Comparison of ENCODE assay signal across 21 cellular contexts in genomic region chr6:148037496-148037895, GRCh38.
A peak's percentile ranks its signal among the peaks of the same experiment; 100 is the strongest.
DNase-seq lines count a peak whose midpoint lies in the region; ATAC-seq and TF ChIP-seq lines count a peak whose summit lies in the region.
"Had no signal": no experiment of that assay in that cellular context is flagged by ENCODE, and none has a peak within 500 bp of the region (broad histone marks: within the 10 kb centered on the region; RNA-seq: fewer than 3 reads in every experiment).

No MANE protein-coding gene starts in this region.

- H3K36me3 ChIP-seq in SK-N-SH (replicated peaks in 1 of 2; ENCODE audit: control insufficient read depth in 1 of 2, insufficient read depth in 2 of 2, low read length in 1 of 2) (no peaks in the 10 kb centered on the region), endocrine pancreas (ENCODE audit: control insufficient read depth, insufficient read depth, low read length) (no peaks in the 10 kb centered on the region)
- H3K36me3 ChIP-seq: BLaER1 treated with 17β-estradiol and CSF1 and Interleukin-3, amounts not matched to agents 10 nM and 100 nM; heart right ventricle had no signal

- ATAC-seq in SK-N-SH treated with all-trans-retinoic acid at 6 μM for 48 hours (no peak), HG02885 (IDR thresholded peaks at IDR 0.05; ENCODE audit: poor library complexity, unreplicated experiment) (no peak)
- ATAC-seq: effector memory CD8-positive, alpha-beta T cell; heart right ventricle; left ventricle myocardium superior had no signal

- H3K9me2 ChIP-seq in SK-N-SH, result no peaks in the 10 kb centered on the region

- no peak for TF ChIP-seq CTCF in SK-N-SH (IDR thresholded peaks at IDR 0.05)

- no peak for TF ChIP-seq EP300 in SK-N-SH (IDR thresholded peaks at IDR 0.05; ENCODE audit: borderline replicate concordance in 1 of 2, low read depth in 1 of 2, low read length in 1 of 2)

- no peak overlapping the region for H3K4me3 ChIP-seq in SK-N-SH (ENCODE audit: low read depth in 2 of 2, low read length in 1 of 2)
- H3K4me3 ChIP-seq in endocrine pancreas (ENCODE audit: control insufficient read depth, insufficient read depth, low read length), result peak overlapping the region; percentile 44
- H3K4me3 ChIP-seq: BLaER1 treated with 17β-estradiol and CSF1 and Interleukin-3, amounts not matched to agents 10 nM and 100 nM; heart right ventricle had no signal

- WGBS in SK-N-SH (ENCODE audit: low lambda C conversion rate), result 3% methylated on average over 3 of the region's 3 CpGs

- H3K9ac ChIP-seq in SK-N-SH (no peak overlapping the region), endocrine pancreas (ENCODE audit: control insufficient read depth, insufficient read depth, low read length) (no peak overlapping the region)
- H3K9ac ChIP-seq: BLaER1 treated with 17β-estradiol and CSF1 and Interleukin-3, amounts not matched to agents 10 nM and 100 nM had no signal

- H2AFZ ChIP-seq in SK-N-SH (ENCODE audit: low read depth), result no peak overlapping the region

- DNase-seq in SK-N-SH (no peak), NCI-H69 (lab: John Stamatoyannopoulos, UW) (peak; percentile 17), stromal cell of bone marrow (ENCODE audit: low read depth) (peak; percentile 5), HK-2 (ENCODE audit: unreplicated experiment) (no peak), NOMO-1 treated with DMSO at 0.1 percent for 48 hours (lab: John Stamatoyannopoulos, UW; ENCODE audit: unreplicated experiment) (no peak)
- DNase-seq: activated CD4-positive, CD25-positive, alpha-beta regulatory T cell treated with anti-CD3 and anti-CD28 coated beads, Interleukin-2, amount 50 U/mL, for 72 hours; activated naive CD4-positive, alpha-beta T cell treated with anti-CD3 and anti-CD28 coated beads, Interleukin-2, amount 10 ng/mL, durations not matched to agents 7 days and 5 days; activated T-cell treated with anti-CD3 and anti-CD28 coated beads, Interleukin-2, amount 50 U/mL, for 24 hours; aorta; effector memory CD8-positive, alpha-beta T cell; GOT3; heart right ventricle; left ventricle myocardium superior; NCI-H1436 treated with DMSO at 0.1 percent for 48 hours; NCI-H2227 treated with DMSO at 0.1 percent for 48 hours; stimulated activated naive CD4-positive, alpha-beta T cell; SW 1271 had no signal

- H3K27ac ChIP-seq in SK-N-SH (ENCODE audit: low read depth in 2 of 2, low read length in 1 of 2), result no peak overlapping the region
- H3K27ac ChIP-seq: BLaER1 treated with 17β-estradiol and CSF1 and Interleukin-3, amounts not matched to agents 10 nM and 100 nM; heart right ventricle had no signal

- TF ChIP-seq RAD21 in SK-N-SH (IDR thresholded peaks at IDR 0.05; ENCODE audit: low read length), result no peak

- H3K79me2 ChIP-seq in SK-N-SH (ENCODE audit: insufficient read depth), result no peaks in the 10 kb centered on the region

- H4K20me1 ChIP-seq in SK-N-SH (ENCODE audit: insufficient read depth), result no peaks in the 10 kb centered on the region
- H4K20me1 ChIP-seq: BLaER1 treated with 17β-estradiol and CSF1 and Interleukin-3, amounts not matched to agents 10 nM and 100 nM had no signal

- H3K4me1 ChIP-seq in SK-N-SH (ENCODE audit: control insufficient read depth in 1 of 2, insufficient read depth in 2 of 2, low read depth in 1 of 2, low read length in 1 of 2), result no peaks in the 10 kb centered on the region
- H3K4me1 ChIP-seq in endocrine pancreas (ENCODE audit: control insufficient read depth, insufficient read depth, low read length), result peaks cover 6% of the 10 kb centered on the region
- H3K4me1 ChIP-seq: BLaER1 treated with 17β-estradiol and CSF1 and Interleukin-3, amounts not matched to agents 10 nM and 100 nM had no signal

- POLR2A ChIA-PET in SK-N-SH (lab: Yijun Ruan, JAX), result no interaction called here

- CTCF ChIA-PET in SK-N-SH (lab: Yijun Ruan, JAX), result no interaction called here

- H3K27me3 ChIP-seq in SK-N-SH (ENCODE audit: insufficient read depth) (peaks cover 6% of the 10 kb centered on the region; the same call in 1 of the 2 replicates), endocrine pancreas (ENCODE audit: control insufficient read depth, insufficient read depth, low read length) (no peaks in the 10 kb centered on the region)
- H3K27me3 ChIP-seq: BLaER1 treated with 17β-estradiol and CSF1 and Interleukin-3, amounts not matched to agents 10 nM and 100 nM; heart right ventricle had no signal

- 0 out of 2 replicates have a peak overlapping the region, but pooled peaks have one; percentile 19 for H3K4me2 ChIP-seq in SK-N-SH
- H3K4me2 ChIP-seq: BLaER1 treated with 17β-estradiol and CSF1 and Interleukin-3, amounts not matched to agents 10 nM and 100 nM had no signal

- H3F3A ChIP-seq in SK-N-SH (replicated peaks; ENCODE audit: insufficient read depth), result no peaks in the 10 kb centered on the region

- H3K9me3 ChIP-seq in SK-N-SH, result no peaks in the 10 kb centered on the region
- H3K9me3 ChIP-seq in endocrine pancreas (ENCODE audit: control insufficient read depth, low read length), result no peaks in the 10 kb centered on the region
- H3K9me3 ChIP-seq: BLaER1 treated with 17β-estradiol and CSF1 and Interleukin-3, amounts not matched to agents 10 nM and 100 nM; heart right ventricle had no signal

TF ChIP-seq in SK-N-SH, 30 proteins besides CTCF, POLR2A, EP300 and RAD21 (continues in another document):
- no peak for TF ChIP-seq TCF12 (IDR thresholded peaks at IDR 0.05)
- TF ChIP-seq RXRA (IDR thresholded peaks at IDR 0.05; ENCODE audit: borderline replicate concordance, low read depth), result no peak
- no peak for TF ChIP-seq TEAD4 (IDR thresholded peaks at IDR 0.05; ENCODE audit: borderline replicate concordance, insufficient read depth)
- TF ChIP-seq, protein P1, sequence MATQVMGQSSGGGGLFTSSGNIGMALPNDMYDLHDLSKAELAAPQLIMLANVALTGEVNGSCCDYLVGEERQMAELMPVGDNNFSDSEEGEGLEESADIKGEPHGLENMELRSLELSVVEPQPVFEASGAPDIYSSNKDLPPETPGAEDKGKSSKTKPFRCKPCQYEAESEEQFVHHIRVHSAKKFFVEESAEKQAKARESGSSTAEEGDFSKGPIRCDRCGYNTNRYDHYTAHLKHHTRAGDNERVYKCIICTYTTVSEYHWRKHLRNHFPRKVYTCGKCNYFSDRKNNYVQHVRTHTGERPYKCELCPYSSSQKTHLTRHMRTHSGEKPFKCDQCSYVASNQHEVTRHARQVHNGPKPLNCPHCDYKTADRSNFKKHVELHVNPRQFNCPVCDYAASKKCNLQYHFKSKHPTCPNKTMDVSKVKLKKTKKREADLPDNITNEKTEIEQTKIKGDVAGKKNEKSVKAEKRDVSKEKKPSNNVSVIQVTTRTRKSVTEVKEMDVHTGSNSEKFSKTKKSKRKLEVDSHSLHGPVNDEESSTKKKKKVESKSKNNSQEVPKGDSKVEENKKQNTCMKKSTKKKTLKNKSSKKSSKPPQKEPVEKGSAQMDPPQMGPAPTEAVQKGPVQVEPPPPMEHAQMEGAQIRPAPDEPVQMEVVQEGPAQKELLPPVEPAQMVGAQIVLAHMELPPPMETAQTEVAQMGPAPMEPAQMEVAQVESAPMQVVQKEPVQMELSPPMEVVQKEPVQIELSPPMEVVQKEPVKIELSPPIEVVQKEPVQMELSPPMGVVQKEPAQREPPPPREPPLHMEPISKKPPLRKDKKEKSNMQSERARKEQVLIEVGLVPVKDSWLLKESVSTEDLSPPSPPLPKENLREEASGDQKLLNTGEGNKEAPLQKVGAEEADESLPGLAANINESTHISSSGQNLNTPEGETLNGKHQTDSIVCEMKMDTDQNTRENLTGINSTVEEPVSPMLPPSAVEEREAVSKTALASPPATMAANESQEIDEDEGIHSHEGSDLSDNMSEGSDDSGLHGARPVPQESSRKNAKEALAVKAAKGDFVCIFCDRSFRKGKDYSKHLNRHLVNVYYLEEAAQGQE (IDR thresholded peaks at IDR 0.05; ENCODE audit: low read depth, low read length), result no peak
- TF ChIP-seq EZH2phosphoT487 (IDR thresholded peaks at IDR 0.05; ENCODE audit: borderline replicate concordance, low read depth), result no peak
- no peak for TF ChIP-seq JUND (IDR thresholded peaks at IDR 0.05)

TF ChIP-seq in SK-N-SH treated with all-trans-retinoic acid at 6 μM for 48 hours, 23 proteins besides CTCF, POLR2A, EP300 and RAD21 (continues in another document):
- TF ChIP-seq, protein P2, sequence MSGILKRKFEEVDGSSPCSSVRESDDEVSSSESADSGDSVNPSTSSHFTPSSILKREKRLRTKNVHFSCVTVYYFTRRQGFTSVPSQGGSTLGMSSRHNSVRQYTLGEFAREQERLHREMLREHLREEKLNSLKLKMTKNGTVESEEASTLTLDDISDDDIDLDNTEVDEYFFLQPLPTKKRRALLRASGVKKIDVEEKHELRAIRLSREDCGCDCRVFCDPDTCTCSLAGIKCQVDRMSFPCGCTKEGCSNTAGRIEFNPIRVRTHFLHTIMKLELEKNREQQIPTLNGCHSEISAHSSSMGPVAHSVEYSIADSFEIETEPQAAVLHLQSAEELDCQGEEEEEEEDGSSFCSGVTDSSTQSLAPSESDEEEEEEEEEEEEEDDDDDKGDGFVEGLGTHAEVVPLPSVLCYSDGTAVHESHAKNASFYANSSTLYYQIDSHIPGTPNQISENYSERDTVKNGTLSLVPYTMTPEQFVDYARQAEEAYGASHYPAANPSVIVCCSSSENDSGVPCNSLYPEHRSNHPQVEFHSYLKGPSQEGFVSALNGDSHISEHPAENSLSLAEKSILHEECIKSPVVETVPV (CRISPR knock-in tag; IDR thresholded peaks at IDR 0.05), result no peak
- TF ChIP-seq, protein P3, sequence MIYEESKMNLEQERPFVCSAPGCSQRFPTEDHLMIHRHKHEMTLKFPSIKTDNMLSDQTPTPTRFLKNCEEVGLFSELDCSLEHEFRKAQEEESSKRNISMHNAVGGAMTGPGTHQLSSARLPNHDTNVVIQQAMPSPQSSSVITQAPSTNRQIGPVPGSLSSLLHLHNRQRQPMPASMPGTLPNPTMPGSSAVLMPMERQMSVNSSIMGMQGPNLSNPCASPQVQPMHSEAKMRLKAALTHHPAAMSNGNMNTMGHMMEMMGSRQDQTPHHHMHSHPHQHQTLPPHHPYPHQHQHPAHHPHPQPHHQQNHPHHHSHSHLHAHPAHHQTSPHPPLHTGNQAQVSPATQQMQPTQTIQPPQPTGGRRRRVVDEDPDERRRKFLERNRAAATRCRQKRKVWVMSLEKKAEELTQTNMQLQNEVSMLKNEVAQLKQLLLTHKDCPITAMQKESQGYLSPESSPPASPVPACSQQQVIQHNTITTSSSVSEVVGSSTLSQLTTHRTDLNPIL (CRISPR knock-in tag; IDR thresholded peaks at IDR 0.05; ENCODE audit: low read depth), result no peak
- TF ChIP-seq TCF4 (CRISPR knock-in tag; IDR thresholded peaks at IDR 0.05; ENCODE audit: borderline replicate concordance) (no peak), RARB (CRISPR knock-in tag; IDR thresholded peaks at IDR 0.05) (no peak), TOX (CRISPR knock-in tag; IDR thresholded peaks at IDR 0.05; ENCODE audit: borderline replicate concordance) (no peak)

Comparison
In these comparisons a context has a peak if more than half of its experiments do, and no peak if none do; other contexts are left out.
1. DNase-seq: peak in NCI-H69 (single experiment) and stromal cell of bone marrow (single experiment); none in SK-N-SH (single experiment), HK-2 (single experiment) and NOMO-1 treated with DMSO at 0.1 percent for 48 hours (single experiment).